Comparison of ENCODE assay signal across 1 cellular context in genomic region chr1:113928950-113929749, GRCh38.
TF ChIP-seq lines count a peak whose summit lies in the region.

Gene HIPK1, plus strand, starts transcription at chr1:113929324.

TF ChIP-seq in HepG2, 621 proteins besides CTCF, POLR2A, EP300 and RAD21 (continued from another document and continues in another):
- peak; percentile 39 for TF ChIP-seq ATF3 (CRISPR knock-in tag; IDR thresholded peaks at IDR 0.05)
- TF ChIP-seq ZNF749 (CRISPR knock-in tag; IDR thresholded peaks at IDR 0.05; ENCODE audit: borderline replicate concordance), result no peak; the same call in 1 of the 2 replicates
- TF ChIP-seq RERE (CRISPR knock-in tag; IDR thresholded peaks at IDR 0.05; ENCODE audit: low read depth), result no peak
- no peak for TF ChIP-seq HNRNPH1 (optimal IDR thresholded peaks at IDR 0.05; ENCODE audit: low read depth, low read length)
- peak; percentile 72; the same call in 1 of the 2 replicates for TF ChIP-seq KDM4B (CRISPR knock-in tag; IDR thresholded peaks at IDR 0.05)
- peak; percentile 94 for TF ChIP-seq PRDM10 (CRISPR knock-in tag; IDR thresholded peaks at IDR 0.05; ENCODE audit: low read depth)
- TF ChIP-seq FOXP4 (CRISPR knock-in tag; IDR thresholded peaks at IDR 0.05), result 0 out of 2 replicates have a peak, but pooled peaks have one; percentile 16
- no peak for TF ChIP-seq ZNF549 (CRISPR knock-in tag; IDR thresholded peaks at IDR 0.05)
- peak; percentile 72; the same call in 1 of the 3 replicates for TF ChIP-seq MXI1 (IDR thresholded peaks at IDR 0.05; ENCODE audit: borderline replicate concordance, low read depth, low read length)
- TF ChIP-seq LCORL (IDR thresholded peaks at IDR 0.05), result no peak
- peak; percentile 77; the same call in 1 of the 2 replicates for TF ChIP-seq LCORL (CRISPR knock-in tag; IDR thresholded peaks at IDR 0.05)
- no peak for TF ChIP-seq SOX13 (IDR thresholded peaks at IDR 0.05)
- TF ChIP-seq SOX13 (CRISPR knock-in tag; conservative IDR thresholded peaks at IDR 0.05 in 1 of 2, IDR thresholded peaks at IDR 0.05 in 1 of 2), result peak in 1 of 2 experiments; percentile 44; a peak in 2 of 4 replicates
- peak; percentile 74 for TF ChIP-seq ZBTB7B (CRISPR knock-in tag; IDR thresholded peaks at IDR 0.05)
- TF ChIP-seq ZNF768 (CRISPR knock-in tag; IDR thresholded peaks at IDR 0.05), result no peak
- no peak for TF ChIP-seq RNF219 (CRISPR knock-in tag; IDR thresholded peaks at IDR 0.05)
- TF ChIP-seq GLI4 (CRISPR knock-in tag; IDR thresholded peaks at IDR 0.05; ENCODE audit: borderline replicate concordance), result 0 out of 2 replicates have a peak, but pooled peaks have one; percentile 0
- TF ChIP-seq REXO4 (CRISPR knock-in tag; IDR thresholded peaks at IDR 0.05; ENCODE audit: borderline replicate concordance), result no peak
- TF ChIP-seq SKI (IDR thresholded peaks at IDR 0.05; ENCODE audit: partially characterized antibody), result peak; percentile 69
- peak; percentile 89 for TF ChIP-seq ZHX1 (CRISPR knock-in tag; IDR thresholded peaks at IDR 0.05; ENCODE audit: low read depth)
- peak; percentile 49; the same call in 1 of the 2 replicates for TF ChIP-seq ZBTB3 (CRISPR knock-in tag; IDR thresholded peaks at IDR 0.05; ENCODE audit: borderline replicate concordance, low read depth)
- TF ChIP-seq ZBTB33 (CRISPR knock-in tag; IDR thresholded peaks at IDR 0.05), result peak; percentile 30; the same call in 1 of the 2 replicates
- TF ChIP-seq NFKB2 (CRISPR knock-in tag; IDR thresholded peaks at IDR 0.05; ENCODE audit: borderline replicate concordance), result peak; percentile 69; the same call in 1 of the 2 replicates
- TF ChIP-seq ZC3H4 (CRISPR knock-in tag; IDR thresholded peaks at IDR 0.05; ENCODE audit: borderline replicate concordance), result peak; percentile 64; the same call in 1 of the 2 replicates
- TF ChIP-seq SNAPC2 (CRISPR knock-in tag; IDR thresholded peaks at IDR 0.05), result no peak
- TF ChIP-seq ZNF253 (CRISPR knock-in tag; IDR thresholded peaks at IDR 0.05; ENCODE audit: borderline replicate concordance), result no peak
- no peak; the same call in 1 of the 2 replicates for TF ChIP-seq ZNF660 (CRISPR knock-in tag; IDR thresholded peaks at IDR 0.05; ENCODE audit: borderline replicate concordance, low read depth)
- no peak for TF ChIP-seq BCLAF1 (IDR thresholded peaks at IDR 0.05)
- peak; percentile 79 for TF ChIP-seq SRY (CRISPR knock-in tag; IDR thresholded peaks at IDR 0.05)
- TF ChIP-seq TERF1 (CRISPR knock-in tag; IDR thresholded peaks at IDR 0.05), result no peak
- peak; percentile 92 for TF ChIP-seq ZBTB7A (CRISPR knock-in tag; IDR thresholded peaks at IDR 0.05)
- TF ChIP-seq ZNF329 (CRISPR knock-in tag; IDR thresholded peaks at IDR 0.05; ENCODE audit: low read depth), result no peak
